In the genomic region with DNA sequence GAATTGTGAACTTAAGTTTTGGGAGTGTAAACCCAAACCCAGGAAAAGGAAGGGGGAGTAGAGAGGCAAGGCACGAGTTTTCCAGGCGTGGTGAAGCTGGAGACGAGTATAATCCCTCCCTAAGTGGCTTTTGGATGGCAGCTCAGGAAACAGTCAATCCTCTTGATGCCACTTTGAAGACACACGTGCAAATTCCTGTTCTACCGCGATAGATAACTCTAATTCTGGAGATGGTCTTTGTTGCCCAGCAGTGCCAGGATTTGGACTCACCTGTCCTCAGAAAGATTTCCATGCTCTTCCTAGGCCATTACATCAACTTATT, we compare ENCODE assay signal across 12 cellular contexts. TPM values are rescaled to one million over a fixed set of nuclear protein-coding genes. Genes with fewer than 3 reads are reported as not detected.
A peak's percentile ranks its signal among the peaks of the same experiment; 100 is the strongest.
DNase-seq lines count a peak whose midpoint lies in the region; ATAC-seq and TF ChIP-seq lines count a peak whose summit lies in the region.
"Had no signal": no experiment of that assay in that cellular context is flagged by ENCODE, and none has a peak within 500 bp of the region (broad histone marks: within the 10 kb centered on the region; RNA-seq: fewer than 3 reads in every experiment).

No MANE protein-coding gene starts in this region.

- no peak for DNase-seq in activated naive CD8-positive, alpha-beta T cell treated with anti-CD3 and anti-CD28 coated beads, Interleukin-2, amount 50 U/mL, for 24 hours
- DNase-seq in WTC11 (ENCODE audit: low spot score): no peak
- no peak for DNase-seq in suprapubic skin (ENCODE audit: low spot score in 2 of 2)
- no peak for DNase-seq in KG1 (lab: John Stamatoyannopoulos, UW)
- DNase-seq in stimulated activated CD4-positive, alpha-beta T cell treated with anti-CD3 and anti-CD28 coated beads, Interleukin-2, amount 100 ng/mL, for 48 hours: no peak
- DNase-seq: activated CD4-positive, alpha-beta T cell treated with anti-CD3 and anti-CD28 coated beads, Interleukin-2, amount 10 ng/mL, durations not matched to agents 7 days and 5 days; activated T-cell treated with anti-CD3 and anti-CD28 coated beads, Interleukin-2, amount 50 U/mL, for 72 hours had no signal

- ATAC-seq in activated naive CD8-positive, alpha-beta T cell treated with anti-CD3 and anti-CD28 coated beads, Interleukin-2, amount 50 U/mL, for 24 hours: no peak
- no peak for ATAC-seq in WTC11
- no peak for ATAC-seq in GM21390 (IDR thresholded peaks at IDR 0.05; ENCODE audit: unreplicated experiment)
- ATAC-seq: activated T-cell treated with anti-CD3 and anti-CD28 coated beads, Interleukin-2, amount 50 U/mL, for 72 hours had no signal

- no peak for TF ChIP-seq CTCF in WTC11 (IDR thresholded peaks at IDR 0.05)
- TF ChIP-seq CTCF in suprapubic skin (IDR thresholded peaks at IDR 0.05): no peak

- no peaks in the 10 kb centered on the region for H3K9me3 ChIP-seq in iPS-20b (ENCODE audit: insufficient read depth, low read depth, low read length)
- no peaks in the 10 kb centered on the region for H3K9me3 ChIP-seq in suprapubic skin

- H3K36me3 ChIP-seq in iPS-20b (ENCODE audit: insufficient read depth, low read depth, low read length) (no peaks in the 10 kb centered on the region), suprapubic skin (no peaks in the 10 kb centered on the region)

- peaks cover 7% of the 10 kb centered on the region; the same call in 1 of the 2 replicates for H3K4me1 ChIP-seq in iPS-20b (ENCODE audit: insufficient read depth, low read length)
- peaks cover 20% of the 10 kb centered on the region for H3K4me1 ChIP-seq in suprapubic skin

- H3K9me3 Mint-ChIP-seq in activated naive CD8-positive, alpha-beta T cell (ENCODE audit: low read depth): no peaks in the 10 kb centered on the region
- no peaks in the 10 kb centered on the region for H3K9me3 Mint-ChIP-seq in activated naive CD8-positive, alpha-beta T cell treated with anti-CD3 and anti-CD28 coated beads, Interleukin-2, amount 50 U/mL, for 24 hours
- no peaks in the 10 kb centered on the region for H3K9me3 Mint-ChIP-seq in WTC11
- H3K9me3 Mint-ChIP-seq: activated CD4-positive, alpha-beta T cell treated with anti-CD3 and anti-CD28 coated beads, Interleukin-2, amount 10 ng/mL, durations not matched to agents 7 days and 5 days; activated T-cell treated with anti-CD3 and anti-CD28 coated beads, Interleukin-2, amount 50 U/mL, for 72 hours; T-helper 1 cell treated with Interleukin-12 subunit alpha and Interleukin-12 subunit beta and Interleukin-4 antibody, amounts not matched to agents 30 μg/mL and 1 μg/mL, for 36 hours had no signal

- CTCF ChIA-PET in WTC11 (lab: Charles Lee): interaction anchor here (0.6 to 1.4 kb wide), 3 partner anchors 72 to 137 kb away, joined by 3 to 5 read pairs (median 3); no protein-coding TSS in a partner anchor

- no peak for TF ChIP-seq POLR2A in suprapubic skin (IDR thresholded peaks at IDR 0.05)

- no peak overlapping the region for H3K27ac ChIP-seq in iPS-20b (ENCODE audit: low read length)
- no peak overlapping the region for H3K27ac ChIP-seq in suprapubic skin

- TF ChIP-seq EP300 in suprapubic skin (IDR thresholded peaks at IDR 0.05): no peak

- peaks cover 8% of the 10 kb centered on the region for H3K4me1 Mint-ChIP-seq in activated naive CD8-positive, alpha-beta T cell (ENCODE audit: low read depth)
- H3K4me1 Mint-ChIP-seq in activated naive CD8-positive, alpha-beta T cell treated with anti-CD3 and anti-CD28 coated beads, Interleukin-2, amount 50 U/mL, for 24 hours: no peaks in the 10 kb centered on the region
- H3K4me1 Mint-ChIP-seq in WTC11: peaks cover 19% of the 10 kb centered on the region

- no peak overlapping the region for H3K27ac Mint-ChIP-seq in activated naive CD8-positive, alpha-beta T cell
- no peak overlapping the region for H3K27ac Mint-ChIP-seq in activated naive CD8-positive, alpha-beta T cell treated with anti-CD3 and anti-CD28 coated beads, Interleukin-2, amount 50 U/mL, for 24 hours
- H3K27ac Mint-ChIP-seq in WTC11: no peak overlapping the region
- H3K27ac Mint-ChIP-seq: activated CD4-positive, alpha-beta T cell treated with anti-CD3 and anti-CD28 coated beads, Interleukin-2, amount 10 ng/mL, durations not matched to agents 7 days and 5 days; activated T-cell treated with anti-CD3 and anti-CD28 coated beads, Interleukin-2, amount 50 U/mL, for 72 hours; T-helper 1 cell treated with Interleukin-12 subunit alpha and Interleukin-12 subunit beta and Interleukin-4 antibody, amounts not matched to agents 30 μg/mL and 1 μg/mL, for 36 hours had no signal

- H3K9ac ChIP-seq in iPS-20b (ENCODE audit: low read depth, low read length): peak overlapping the region; percentile 38; the same call in 1 of the 2 replicates

- POLR2A ChIA-PET in WTC11 (lab: Charles Lee): no interaction called here

- no peaks in the 10 kb centered on the region for H3K36me3 Mint-ChIP-seq in activated naive CD8-positive, alpha-beta T cell
- H3K36me3 Mint-ChIP-seq in activated naive CD8-positive, alpha-beta T cell treated with anti-CD3 and anti-CD28 coated beads, Interleukin-2, amount 50 U/mL, for 24 hours (ENCODE audit: low read depth): no peaks in the 10 kb centered on the region
- no peaks in the 10 kb centered on the region for H3K36me3 Mint-ChIP-seq in WTC11

- H3K4me3 ChIP-seq in iPS-20b (ENCODE audit: low read length): peak overlapping the region; percentile 75
- peak overlapping the region; percentile 63 for H3K4me3 ChIP-seq in suprapubic skin

- peaks cover 74% of the 10 kb centered on the region for H3K27me3 ChIP-seq in iPS-20b (ENCODE audit: insufficient read depth, low read length)
- peaks cover 78% of the 10 kb centered on the region for H3K27me3 ChIP-seq in suprapubic skin

- peaks cover 40% of the 10 kb centered on the region for H3K27me3 Mint-ChIP-seq in activated naive CD8-positive, alpha-beta T cell
- peaks cover 51% of the 10 kb centered on the region for H3K27me3 Mint-ChIP-seq in activated naive CD8-positive, alpha-beta T cell treated with anti-CD3 and anti-CD28 coated beads, Interleukin-2, amount 50 U/mL, for 24 hours
- peaks cover 61% of the 10 kb centered on the region for H3K27me3 Mint-ChIP-seq in WTC11 (ENCODE audit: low read depth)

- 11% methylated on average over 6 of the region's 6 CpGs for WGBS in suprapubic skin

- peak overlapping the region; percentile 2 for H3K4me3 Mint-ChIP-seq in activated naive CD8-positive, alpha-beta T cell
- H3K4me3 Mint-ChIP-seq in activated naive CD8-positive, alpha-beta T cell treated with anti-CD3 and anti-CD28 coated beads, Interleukin-2, amount 50 U/mL, for 24 hours: no peak overlapping the region
- H3K4me3 Mint-ChIP-seq in WTC11: peak overlapping the region; percentile 83
- H3K4me3 Mint-ChIP-seq: activated CD4-positive, alpha-beta T cell treated with anti-CD3 and anti-CD28 coated beads, Interleukin-2, amount 10 ng/mL, durations not matched to agents 7 days and 5 days; T-helper 1 cell treated with Interleukin-12 subunit alpha and Interleukin-12 subunit beta and Interleukin-4 antibody, amounts not matched to agents 30 μg/mL and 1 μg/mL, for 36 hours had no signal

TF ChIP-seq in WTC11, 78 proteins besides CTCF, POLR2A, EP300 and RAD21:
- TF ChIP-seq FOXK1 (CRISPR knock-in tag; IDR thresholded peaks at IDR 0.05) (no peak), SMAD4 (CRISPR knock-in tag; IDR thresholded peaks at IDR 0.05) (no peak), NR2C2 (CRISPR knock-in tag; IDR thresholded peaks at IDR 0.05) (no peak), ZNF138 (CRISPR knock-in tag; conservative IDR thresholded peaks at IDR 0.05) (no peak), NR1H2 (CRISPR knock-in tag; IDR thresholded peaks at IDR 0.05) (no peak)
- TF ChIP-seq, protein P1, sequence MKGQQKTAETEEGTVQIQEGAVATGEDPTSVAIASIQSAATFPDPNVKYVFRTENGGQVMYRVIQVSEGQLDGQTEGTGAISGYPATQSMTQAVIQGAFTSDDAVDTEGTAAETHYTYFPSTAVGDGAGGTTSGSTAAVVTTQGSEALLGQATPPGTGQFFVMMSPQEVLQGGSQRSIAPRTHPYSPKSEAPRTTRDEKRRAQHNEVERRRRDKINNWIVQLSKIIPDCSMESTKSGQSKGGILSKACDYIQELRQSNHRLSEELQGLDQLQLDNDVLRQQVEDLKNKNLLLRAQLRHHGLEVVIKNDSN (CRISPR knock-in tag; IDR thresholded peaks at IDR 0.05): no peak
- TF ChIP-seq, protein P2, sequence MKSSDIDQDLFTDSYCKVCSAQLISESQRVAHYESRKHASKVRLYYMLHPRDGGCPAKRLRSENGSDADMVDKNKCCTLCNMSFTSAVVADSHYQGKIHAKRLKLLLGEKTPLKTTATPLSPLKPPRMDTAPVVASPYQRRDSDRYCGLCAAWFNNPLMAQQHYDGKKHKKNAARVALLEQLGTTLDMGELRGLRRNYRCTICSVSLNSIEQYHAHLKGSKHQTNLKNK (CRISPR knock-in tag; IDR thresholded peaks at IDR 0.05): no peak
- TF ChIP-seq, protein P3, sequence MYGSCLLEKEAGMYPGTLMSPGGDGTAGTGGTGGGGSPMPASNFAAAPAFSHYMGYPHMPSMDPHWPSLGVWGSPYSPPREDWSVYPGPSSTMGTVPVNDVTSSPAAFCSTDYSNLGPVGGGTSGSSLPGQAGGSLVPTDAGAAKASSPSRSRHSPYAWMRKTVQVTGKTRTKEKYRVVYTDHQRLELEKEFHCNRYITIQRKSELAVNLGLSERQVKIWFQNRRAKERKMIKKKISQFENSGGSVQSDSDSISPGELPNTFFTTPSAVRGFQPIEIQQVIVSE (CRISPR knock-in tag; IDR thresholded peaks at IDR 0.05; ENCODE audit: borderline replicate concordance): no peak

RNA-seq across cellular contexts. Expression of a gene that starts 2.0 kb away (rescaled TPM):
- total RNA-seq in WTC11 (2021): 1.2 to 1.4 TPM (median 1.3 TPM) in 3 replicates
- under 1 TPM; 0.08 to 0.47 (median 0.41) TPM for total RNA-seq in suprapubic skin
- total RNA-seq: activated CD4-positive, alpha-beta T cell treated with anti-CD3 and anti-CD28 coated beads, Interleukin-2, amount 10 ng/mL, durations not matched to agents 7 days and 5 days; activated T-cell treated with anti-CD3 and anti-CD28 coated beads, Interleukin-2, amount 50 U/mL, for 72 hours; liver had no signal

RNA-seq across cellular contexts. Expression of a gene that starts 38.7 kb away (rescaled TPM):
- total RNA-seq in WTC11 (2021): 31.1 to 32.3 TPM (median 32.0 TPM) in 3 replicates
- 10 to 100 TPM; 11.8 to 38.9 (median 13.7) TPM for total RNA-seq in suprapubic skin
- total RNA-seq: activated CD4-positive, alpha-beta T cell treated with anti-CD3 and anti-CD28 coated beads, Interleukin-2, amount 10 ng/mL, durations not matched to agents 7 days and 5 days had no signal
